ENCODE assay signal across 24 cellular contexts in genomic region chr4:99165978-99166377, GRCh38. TPM values are rescaled to one million over a fixed set of nuclear protein-coding genes. Genes with fewer than 3 reads are reported as not detected.
"Had no signal": no experiment of that assay in that cellular context is flagged by ENCODE, and none has a peak within 500 bp of the region (broad histone marks: within the 10 kb centered on the region; RNA-seq: fewer than 3 reads in every experiment).

No MANE protein-coding gene starts in this region.

- H3K36me3 ChIP-seq: heart right ventricle, upper lobe of right lung had no signal

- DNase-seq: activated B cell treated with CpG ODN at 0.5 μM for 24 hours; activated CD4-positive, alpha-beta T cell treated with anti-CD3 and anti-CD28 coated beads for 36 hours; activated CD4-positive, alpha-beta T cell treated with anti-CD3 and anti-CD28 coated beads, Interleukin-2, amount 50 U/mL, for 4 hours; activated CD8-positive, alpha-beta memory T cell treated with anti-CD3 and anti-CD28 coated beads, Interleukin-2, amount 50 U/mL, for 48 hours; activated naive CD4-positive, alpha-beta T cell treated with Interleukin-2 at 50 U/mL for 16 hours; activated naive CD8-positive, alpha-beta T cell treated with anti-CD3 and anti-CD28 coated beads, Interleukin-2, amount 10 ng/mL, durations not matched to agents 7 days and 5 days; activated T-cell treated with anti-CD3 and anti-CD28 coated beads, Interleukin-2, amount 50 U/mL, for 48 hours; amygdala; heart right ventricle; islet precursor cell; midbrain; natural killer cell; retina; stimulated activated CD4-positive, alpha-beta T cell treated with anti-CD3 and anti-CD28 coated beads, Interleukin-4, amount 100 ng/mL, for 24 hours; stimulated activated naive CD4-positive, alpha-beta T cell treated with Interleukin-2 at 50 U/mL for 16 hours; T-cell; upper lobe of right lung had no signal

- H3K9me3 ChIP-seq: upper lobe of right lung had no signal

- H3K27ac ChIP-seq: heart right ventricle, upper lobe of right lung had no signal

- H3K4me1 ChIP-seq: heart right ventricle, upper lobe of right lung had no signal

- H3K27me3 ChIP-seq: heart right ventricle, upper lobe of right lung had no signal

- ATAC-seq: activated CD4-positive, alpha-beta T cell treated with anti-CD3 and anti-CD28 coated beads for 36 hours; heart right ventricle; natural killer cell; SK-N-SH treated with all-trans-retinoic acid at 6 μM for 48 hours; T-cell; upper lobe of right lung had no signal

- H3K4me3 ChIP-seq: heart right ventricle, lung, upper lobe of right lung had no signal

RNA-seq across cellular contexts. Expression of gene ADH4, which starts 21.9 kb away (rescaled TPM):
- total RNA-seq: activated B cell treated with CpG ODN at 0.5 μM for 24 hours; activated CD4-positive, alpha-beta T cell treated with anti-CD3 and anti-CD28 coated beads for 36 hours; activated CD8-positive, alpha-beta memory T cell treated with anti-CD3 and anti-CD28 coated beads for 36 hours; activated naive CD8-positive, alpha-beta T cell treated with anti-CD3 and anti-CD28 coated beads, Interleukin-2, amount 10 ng/mL, durations not matched to agents 7 days and 5 days; fibroblast of villous mesenchyme; heart right ventricle; natural killer cell; osteoblast; progenitor cell of endocrine pancreas had no signal

RNA-seq across cellular contexts. Expression of gene ADH6, which starts 53.1 kb away (rescaled TPM):
- total RNA-seq: activated B cell treated with CpG ODN at 0.5 μM for 24 hours; activated CD4-positive, alpha-beta T cell treated with anti-CD3 and anti-CD28 coated beads for 36 hours; activated CD8-positive, alpha-beta memory T cell treated with anti-CD3 and anti-CD28 coated beads for 36 hours; activated naive CD8-positive, alpha-beta T cell treated with anti-CD3 and anti-CD28 coated beads, Interleukin-2, amount 10 ng/mL, durations not matched to agents 7 days and 5 days; fibroblast of villous mesenchyme; natural killer cell; osteoblast; subcutaneous adipose tissue had no signal
- polyA plus RNA-seq: heart right ventricle had no signal
